In genomic region chr1:186511761-186512637, GRCh38 we compare ENCODE assay signal across 11 cellular contexts. TPM values are rescaled to one million over a fixed set of nuclear protein-coding genes. Genes with fewer than 3 reads are reported as not detected.
A peak's percentile ranks its signal among the peaks of the same experiment; 100 is the strongest.
DNase-seq lines count a peak whose midpoint lies in the region; ATAC-seq and TF ChIP-seq lines count a peak whose summit lies in the region.
"Had no signal": no experiment of that assay in that cellular context is flagged by ENCODE, and none has a peak within 500 bp of the region (broad histone marks: within the 10 kb centered on the region; RNA-seq: fewer than 3 reads in every experiment).

No MANE protein-coding gene starts in this region.

- H3K36me3 ChIP-seq in transverse colon (no peaks in the 10 kb centered on the region), uterus (no peaks in the 10 kb centered on the region)
- H3K36me3 ChIP-seq: vagina had no signal

- H3K27me3 ChIP-seq in transverse colon (no peaks in the 10 kb centered on the region), uterus (no peaks in the 10 kb centered on the region)
- H3K27me3 ChIP-seq: vagina had no signal

- H3K4me1 ChIP-seq in transverse colon: no peaks in the 10 kb centered on the region
- H3K4me1 ChIP-seq in uterus: no peaks in the 10 kb centered on the region
- H3K4me1 ChIP-seq: vagina had no signal

- H3K4me3 Mint-ChIP-seq in activated CD4-positive, alpha-beta T cell treated with anti-CD3 and anti-CD28 coated beads, Interleukin-2, amount 10 ng/mL, durations not matched to agents 24 days and 14 days: no peak overlapping the region

- TF ChIP-seq CTCF in transverse colon (IDR thresholded peaks at IDR 0.05) (no peak), uterus (IDR thresholded peaks at IDR 0.05) (no peak)

- no peak for TF ChIP-seq EP300 in transverse colon (IDR thresholded peaks at IDR 0.05; ENCODE audit: low read depth)

- H3K9me3 ChIP-seq in transverse colon (no peaks in the 10 kb centered on the region), uterus (no peaks in the 10 kb centered on the region)
- H3K9me3 ChIP-seq: vagina had no signal

- peak overlapping the region; percentile 7 for H3K27ac Mint-ChIP-seq in activated CD4-positive, alpha-beta T cell treated with anti-CD3 and anti-CD28 coated beads, Interleukin-2, amount 10 ng/mL, durations not matched to agents 24 days and 14 days

- peaks cover 2% of the 10 kb centered on the region for H3K36me3 Mint-ChIP-seq in activated CD4-positive, alpha-beta T cell treated with anti-CD3 and anti-CD28 coated beads, Interleukin-2, amount 10 ng/mL, durations not matched to agents 24 days and 14 days (ENCODE audit: low read depth)

- intact Hi-C loops in activated CD4-positive, alpha-beta T cell treated with anti-CD3 and anti-CD28 coated beads, Interleukin-2, amount 10 ng/mL, durations not matched to agents 24 days and 14 days (cut with micrococcal nuclease): no loop called here
- intact Hi-C loops in transverse colon (cut with DNase I; ENCODE audit: low total_unique reads): no loop called here
- intact Hi-C loops in uterus (cut with DNase I; ENCODE audit: low total_unique reads): no loop called here

- H3K27me3 Mint-ChIP-seq in activated CD4-positive, alpha-beta T cell treated with anti-CD3 and anti-CD28 coated beads, Interleukin-2, amount 10 ng/mL, durations not matched to agents 24 days and 14 days: peaks cover 11% of the 10 kb centered on the region

- H3K27ac ChIP-seq in transverse colon: no peak overlapping the region
- no peak overlapping the region for H3K27ac ChIP-seq in uterus
- H3K27ac ChIP-seq: vagina had no signal

- in situ Hi-C loops in transverse colon (cut with MboI; ENCODE audit: low pct_ligation_motif_present in 1 of 4, low pct_unique_long_range_greater_than_20kb in 1 of 4, low sequenced_read_pairs in 3 of 4): no loop called here

- TF ChIP-seq POLR2A in transverse colon (IDR thresholded peaks at IDR 0.05): no peak
- no peak for TF ChIP-seq POLR2A in uterus (IDR thresholded peaks at IDR 0.05)

- 66 to 100% methylated on average over 1 to 14 of the region's 14 CpGs for WGBS in transverse colon (ENCODE audit: low coverage in 1 of 2), 2 donors

- no peak overlapping the region for H3K4me3 ChIP-seq in transverse colon
- H3K4me3 ChIP-seq in uterus: no peak overlapping the region
- H3K4me3 ChIP-seq: vagina had no signal

- H3K9me3 Mint-ChIP-seq in activated CD4-positive, alpha-beta T cell treated with anti-CD3 and anti-CD28 coated beads, Interleukin-2, amount 10 ng/mL, durations not matched to agents 24 days and 14 days: peaks cover 18% of the 10 kb centered on the region

- peaks cover 11% of the 10 kb centered on the region for H3K4me1 Mint-ChIP-seq in activated CD4-positive, alpha-beta T cell treated with anti-CD3 and anti-CD28 coated beads, Interleukin-2, amount 10 ng/mL, durations not matched to agents 24 days and 14 days

- peak; percentile 69 for DNase-seq in activated CD4-positive, alpha-beta T cell treated with anti-CD3 and anti-CD28 coated beads, Interleukin-2, amount 10 ng/mL, durations not matched to agents 24 days and 14 days
- DNase-seq in activated CD4-positive, alpha-beta T cell treated with anti-CD3 and anti-CD28 coated beads, Interleukin-2, amount 50 U/mL, for 4 hours: no peak
- peak; percentile 71 for DNase-seq in RPMI8226
- peak; percentile 8 for DNase-seq in transverse colon
- no peak for DNase-seq in SW 1271 (lab: John Stamatoyannopoulos, UW)
- DNase-seq in uterus: no peak
- no peak for DNase-seq in stimulated activated CD4-positive, alpha-beta T cell treated with anti-CD3 and anti-CD28 coated beads, Interleukin-4, amount 100 ng/mL, for 1 hour

- peak; percentile 73 for ATAC-seq in HG03108 (IDR thresholded peaks at IDR 0.05; ENCODE audit: unreplicated experiment)

RNA-seq across cellular contexts. Expression of gene PDC, which starts 51.1 kb away (rescaled TPM):
- not detected in 2 replicates for total RNA-seq in activated CD4-positive, alpha-beta T cell treated with anti-CD3 and anti-CD28 coated beads, Interleukin-2, amount 10 ng/mL, durations not matched to agents 24 days and 14 days
- not detected for total RNA-seq in transverse colon
- total RNA-seq in uterus: not detected
- total RNA-seq: aorta, SK-MEL-5, vagina had no signal

Comparison
In these comparisons a context has a peak if more than half of its experiments do, and no peak if none do; other contexts are left out.
1. DNase-seq: peak in activated CD4-positive, alpha-beta T cell treated with anti-CD3 and anti-CD28 coated beads, Interleukin-2, amount 10 ng/mL, durations not matched to agents 24 days and 14 days (single experiment), RPMI8226 (single experiment) and transverse colon (single experiment); none in activated CD4-positive, alpha-beta T cell treated with anti-CD3 and anti-CD28 coated beads, Interleukin-2, amount 50 U/mL, for 4 hours (0 of 2), SW 1271 (0 of 2), uterus (0 of 2) and stimulated activated CD4-positive, alpha-beta T cell treated with anti-CD3 and anti-CD28 coated beads, Interleukin-4, amount 100 ng/mL, for 1 hour (single experiment).